Comparison of ENCODE assay signal across 1 cellular context in genomic region chr15:76333720-76334437, GRCh38.
TF ChIP-seq lines count a peak whose summit lies in the region.

No MANE protein-coding gene starts in this region.

TF ChIP-seq in HepG2, 621 proteins besides CTCF, POLR2A, EP300 and RAD21 (continued from another document and continues in another):
- TF ChIP-seq HMGXB4 (CRISPR knock-in tag; IDR thresholded peaks at IDR 0.05; ENCODE audit: borderline replicate concordance in 1 of 2, low read depth in 1 of 2) (peak; percentile 61 to 91; a peak in 2 of 4 replicates), MAFG (CRISPR knock-in tag; IDR thresholded peaks at IDR 0.05) (no peak), HDAC1 (CRISPR knock-in tag; IDR thresholded peaks at IDR 0.05) (peak; percentile 52; the same call in 1 of the 2 replicates), ZBTB42 (CRISPR knock-in tag; IDR thresholded peaks at IDR 0.05) (no peak), ZFP41 (CRISPR knock-in tag; IDR thresholded peaks at IDR 0.05; ENCODE audit: borderline replicate concordance) (no peak), ZNF891 (CRISPR knock-in tag; IDR thresholded peaks at IDR 0.05) (no peak), PAF1 (CRISPR knock-in tag; IDR thresholded peaks at IDR 0.05) (no peak), GPN1 (CRISPR knock-in tag; IDR thresholded peaks at IDR 0.05; ENCODE audit: borderline replicate concordance) (no peak), ETV6 (CRISPR knock-in tag; conservative IDR thresholded peaks at IDR 0.05) (no peak), TEAD3 (CRISPR knock-in tag; optimal IDR thresholded peaks at IDR 0.05; ENCODE audit: borderline replicate concordance) (no peak), ZNF326 (CRISPR knock-in tag; IDR thresholded peaks at IDR 0.05; ENCODE audit: borderline replicate concordance) (no peak), BCLAF1 (IDR thresholded peaks at IDR 0.05) (no peak), CBX1 (IDR thresholded peaks at IDR 0.05; ENCODE audit: low read depth) (no peak), ZFP91 (CRISPR knock-in tag; IDR thresholded peaks at IDR 0.05; ENCODE audit: borderline replicate concordance) (peak; percentile 69; the same call in 1 of the 2 replicates), NFATC3 (CRISPR knock-in tag; IDR thresholded peaks at IDR 0.05) (no peak), LBX2 (CRISPR knock-in tag; IDR thresholded peaks at IDR 0.05; ENCODE audit: borderline replicate concordance) (no peak), ARNT (IDR thresholded peaks at IDR 0.05) (no peak), ZNF276 (CRISPR knock-in tag; IDR thresholded peaks at IDR 0.05; ENCODE audit: low read depth) (no peak), ZBTB7A (CRISPR knock-in tag; IDR thresholded peaks at IDR 0.05) (no peak), ATF5 (CRISPR knock-in tag; IDR thresholded peaks at IDR 0.05; ENCODE audit: low read depth) (no peak), CEBPB (IDR thresholded peaks at IDR 0.05; ENCODE audit: borderline replicate concordance, low read depth, low read length) (no peak), ZNF570 (CRISPR knock-in tag; IDR thresholded peaks at IDR 0.05; ENCODE audit: borderline replicate concordance) (no peak), ZMAT3 (CRISPR knock-in tag; conservative IDR thresholded peaks at IDR 0.05) (no peak), FOXA3 (CRISPR knock-in tag; IDR thresholded peaks at IDR 0.05) (peak; percentile 59), GATAD2A (CRISPR knock-in tag; IDR thresholded peaks at IDR 0.05) (peak; percentile 85), RBM22 (optimal IDR thresholded peaks at IDR 0.05; ENCODE audit: low read length) (no peak), LCORL (IDR thresholded peaks at IDR 0.05) (no peak), LCORL (CRISPR knock-in tag; IDR thresholded peaks at IDR 0.05) (peak; percentile 49; the same call in 1 of the 2 replicates), HNRNPH1 (optimal IDR thresholded peaks at IDR 0.05; ENCODE audit: low read depth, low read length) (no peak), POGK (CRISPR knock-in tag; conservative IDR thresholded peaks at IDR 0.05) (no peak), ZHX2 (IDR thresholded peaks at IDR 0.05; ENCODE audit: low read depth) (no peak), ZHX2 (CRISPR knock-in tag; IDR thresholded peaks at IDR 0.05; ENCODE audit: borderline replicate concordance) (no peak), TAF1 (CRISPR knock-in tag; IDR thresholded peaks at IDR 0.05) (no peak), MEIS1 (CRISPR knock-in tag; IDR thresholded peaks at IDR 0.05; ENCODE audit: borderline replicate concordance) (no peak), MLXIP (CRISPR knock-in tag; IDR thresholded peaks at IDR 0.05; ENCODE audit: borderline replicate concordance) (no peak), KLF11 (CRISPR knock-in tag; IDR thresholded peaks at IDR 0.05) (no peak), ZNF556 (CRISPR knock-in tag; IDR thresholded peaks at IDR 0.05; ENCODE audit: borderline replicate concordance) (no peak), CC2D1A (CRISPR knock-in tag; IDR thresholded peaks at IDR 0.05) (no peak), ISX (CRISPR knock-in tag; conservative IDR thresholded peaks at IDR 0.05) (no peak), ZBTB14 (CRISPR knock-in tag; IDR thresholded peaks at IDR 0.05) (no peak)
